ENCODE assay signal across 18 cellular contexts in genomic region chr4:173991321-173991720, GRCh38.
DNase-seq lines count a peak whose midpoint lies in the region; TF ChIP-seq lines count a peak whose summit lies in the region.
"Had no signal": no experiment of that assay in that cellular context is flagged by ENCODE, and none has a peak within 500 bp of the region (broad histone marks: within the 10 kb centered on the region; RNA-seq: fewer than 3 reads in every experiment).

No MANE protein-coding gene starts in this region.

- H3K9ac ChIP-seq in mesendoderm (ENCODE audit: low read length) = no peak overlapping the region
- no peak overlapping the region for H3K9ac ChIP-seq in H9 (ENCODE audit: extremely low read depth, insufficient read length, low read length)

- no peak for TF ChIP-seq CTCF in fibroblast of villous mesenchyme (IDR thresholded peaks at IDR 0.05; ENCODE audit: insufficient read depth, low read depth, low read length)
- TF ChIP-seq CTCF in transverse colon (IDR thresholded peaks at IDR 0.05) = no peak
- TF ChIP-seq CTCF in H9 (conservative IDR thresholded peaks at IDR 0.05) = no peak

- H3K4ac ChIP-seq in mesendoderm (ENCODE audit: low read depth, low read length) = no peak overlapping the region
- no peak overlapping the region for H3K4ac ChIP-seq in H9 (ENCODE audit: low read depth, low read length)

- peak; percentile 37 for DNase-seq in NCI-H748 (lab: John Stamatoyannopoulos, UW; ENCODE audit: unreplicated experiment)
- no peak for DNase-seq in NCI-H748 treated with DMSO at 0.1 percent for 48 hours (lab: John Stamatoyannopoulos, UW)
- peak; percentile 64 for DNase-seq in fibroblast of villous mesenchyme (ENCODE audit: low read depth)
- peak; percentile 7 for DNase-seq in mesendoderm
- no peak for DNase-seq in transverse colon
- DNase-seq in DMS53 treated with DMSO at 0.1 percent for 48 hours (lab: John Stamatoyannopoulos, UW; ENCODE audit: unreplicated experiment) = no peak
- DNase-seq in NCI-H345 treated with DMSO at 0.1 percent for 48 hours (lab: John Stamatoyannopoulos, UW; ENCODE audit: unreplicated experiment) = no peak
- DNase-seq in H9 = no peak
- DNase-seq: CD4-positive, alpha-beta memory T cell; DMS79 treated with DMSO at 0.1 percent for 48 hours; Karpas-422; MG63; NCI-H1105; NCI-H187; NCI-H226; NCI-H526; PC-9 had no signal

- H3K27ac ChIP-seq in mesendoderm (ENCODE audit: low read depth, low read length) = no peak overlapping the region
- H3K27ac ChIP-seq in transverse colon = peak overlapping the region in 3 of 4 donors; percentile 26 to 42 (median 31)
- H3K27ac ChIP-seq in H9 (ENCODE audit: insufficient read length, low read depth, low read length) = no peak overlapping the region
- H3K27ac ChIP-seq: 22Rv1, PC-9 had no signal

- H2BK15ac ChIP-seq in mesendoderm (replicated peaks; ENCODE audit: low read depth) = no peak overlapping the region
- no peak overlapping the region for H2BK15ac ChIP-seq in H9 (ENCODE audit: low read depth, low read length)

- no peak overlapping the region for H3K14ac ChIP-seq in H9 (ENCODE audit: insufficient read depth, low read length)

- no peak overlapping the region for H2BK20ac ChIP-seq in H9 (ENCODE audit: low read depth, low read length, poor library complexity, severe bottlenecking)

- no peaks in the 10 kb centered on the region for H3K27me3 Mint-ChIP-seq in H9 (ENCODE audit: low read depth)

- H3K18ac ChIP-seq in mesendoderm (ENCODE audit: low read length) = no peak overlapping the region
- no peak overlapping the region for H3K18ac ChIP-seq in H9 (ENCODE audit: insufficient read length, low read depth, low read length)

- H4K8ac ChIP-seq in mesendoderm (ENCODE audit: low read depth, low read length) = no peak overlapping the region
- no peak overlapping the region for H4K8ac ChIP-seq in H9 (replicated peaks; ENCODE audit: insufficient read length, low read depth, low read length)

- H3K4me1 ChIP-seq in mesendoderm (ENCODE audit: control insufficient read depth, low read depth, low read length) = no peaks in the 10 kb centered on the region
- no peaks in the 10 kb centered on the region for H3K4me1 ChIP-seq in transverse colon
- no peaks in the 10 kb centered on the region for H3K4me1 ChIP-seq in H9 (ENCODE audit: insufficient read depth, low read length)

- H3K9me3 ChIP-seq in transverse colon (no peaks in the 10 kb centered on the region), H9 (ENCODE audit: control insufficient read depth, low read depth, low read length) (no peaks in the 10 kb centered on the region)
- H3K9me3 ChIP-seq: MG63 had no signal

- H3T11ph ChIP-seq in H9 (ENCODE audit: low read length) = no peak overlapping the region

- no peak overlapping the region for H3K23ac ChIP-seq in mesendoderm (ENCODE audit: low read length)
- H3K23ac ChIP-seq in H9 (ENCODE audit: insufficient read length, low read depth, low read length) = no peak overlapping the region

- no peaks in the 10 kb centered on the region for H3K23me2 ChIP-seq in H9 (ENCODE audit: insufficient read length, low read depth, low read length, poor library complexity, severe bottlenecking)

- H3K56ac ChIP-seq in mesendoderm (ENCODE audit: low read length) (no peak overlapping the region), H9 (ENCODE audit: insufficient read length, low read depth, low read length) (no peak overlapping the region)

- H3K27me3 ChIP-seq in mesendoderm (ENCODE audit: insufficient read depth, low read length, poor library complexity) (no peaks in the 10 kb centered on the region), transverse colon (no peaks in the 10 kb centered on the region), H9 (ENCODE audit: insufficient read depth, low read length) (no peaks in the 10 kb centered on the region)
- H3K27me3 ChIP-seq: MG63 had no signal

- H3K9me3 Mint-ChIP-seq in H9 = no peaks in the 10 kb centered on the region; a peak in 1 of 5 replicates

- TF ChIP-seq POLR2A in transverse colon (IDR thresholded peaks at IDR 0.05) = no peak

- H2AK5ac ChIP-seq in mesendoderm (ENCODE audit: low read length) (no peak overlapping the region), H9 (ENCODE audit: insufficient read length, low read length) (no peak overlapping the region)

- TF ChIP-seq EP300 in transverse colon (IDR thresholded peaks at IDR 0.05; ENCODE audit: low read depth) = no peak

- no peak overlapping the region for H2BK5ac ChIP-seq in mesendoderm (ENCODE audit: low read length)
- no peak overlapping the region for H2BK5ac ChIP-seq in H9 (ENCODE audit: insufficient read length, low read length)

- H4K20me1 ChIP-seq in H9 (ENCODE audit: control insufficient read depth, insufficient read depth, insufficient read length) = no peaks in the 10 kb centered on the region

- H4K91ac ChIP-seq in H9 (ENCODE audit: insufficient read length, low read depth, low read length) = no peak overlapping the region

- H3K79me1 ChIP-seq in mesendoderm (ENCODE audit: low read length) (no peaks in the 10 kb centered on the region), H9 (ENCODE audit: insufficient read depth, low read depth, low read length, poor library complexity, severe bottlenecking) (no peaks in the 10 kb centered on the region)

- no peak overlapping the region for H4K5ac ChIP-seq in mesendoderm (ENCODE audit: low read length)
- no peak overlapping the region for H4K5ac ChIP-seq in H9 (ENCODE audit: insufficient read length, low read depth, low read length)

- H3K4me2 ChIP-seq in mesendoderm (ENCODE audit: low read length) (no peak overlapping the region), H9 (ENCODE audit: insufficient read depth, insufficient read length, low read length) (no peak overlapping the region)
- H3K4me2 ChIP-seq: PC-9 had no signal

- no peaks in the 10 kb centered on the region for H3K79me2 ChIP-seq in mesendoderm (ENCODE audit: control insufficient read depth, insufficient read depth, low read length)
- no peaks in the 10 kb centered on the region for H3K79me2 ChIP-seq in H9 (ENCODE audit: insufficient read depth, low read length)

- H2BK120ac ChIP-seq in mesendoderm (ENCODE audit: low read depth, low read length) (no peak overlapping the region), H9 (ENCODE audit: low read depth, low read length, poor library complexity, severe bottlenecking) (no peak overlapping the region)

- no peak overlapping the region for H2AFZ ChIP-seq in H9 (ENCODE audit: low read length)
- H2AFZ ChIP-seq: PC-9 had no signal

- no CpG with 5 or more reads among the region's 1 CpG for WGBS in mesendoderm (ENCODE audit: extremely low coverage, insufficient coverage, low lambda C conversion rate)
- 42 to 80% methylated on average over 1 of the region's 1 CpG for WGBS in transverse colon (ENCODE audit: low coverage in 1 of 2), 2 donors
- WGBS in H9 (ENCODE audit: extremely low coverage, insufficient read length, low lambda C conversion rate) = no CpG with 5 or more reads among the region's 1 CpG

- H3K36me3 Mint-ChIP-seq in H9 (ENCODE audit: insufficient read depth in 1 of 3, low read depth in 3 of 3) = no peaks in the 10 kb centered on the region
- H3K36me3 Mint-ChIP-seq: CD4-positive, alpha-beta memory T cell had no signal

- no peak overlapping the region for H3K4me3 ChIP-seq in fibroblast of villous mesenchyme (ENCODE audit: low read depth, low read length)
- H3K4me3 ChIP-seq in mesendoderm (ENCODE audit: low read length) = no peak overlapping the region
- H3K4me3 ChIP-seq in transverse colon = no peak overlapping the region
- H3K4me3 ChIP-seq: MG63, PC-9 had no signal

- no peaks in the 10 kb centered on the region for H3K36me3 ChIP-seq in mesendoderm (ENCODE audit: control insufficient read depth, insufficient read depth, low read length)
- H3K36me3 ChIP-seq in transverse colon = no peaks in the 10 kb centered on the region
- H3K36me3 ChIP-seq: MG63 had no signal

- no peak overlapping the region for H3K27ac Mint-ChIP-seq in H9
- H3K27ac Mint-ChIP-seq: CD4-positive, alpha-beta memory T cell had no signal

- H3K4me1 Mint-ChIP-seq in H9 = 0 out of 4 replicates have a peak, but pooled peaks cover 0 to 3% of the 10 kb centered on the region in 2 experiments
- H3K4me1 Mint-ChIP-seq: CD4-positive, alpha-beta memory T cell had no signal

- in situ Hi-C loops in transverse colon (cut with MboI; ENCODE audit: low pct_ligation_motif_present in 1 of 4, low pct_unique_long_range_greater_than_20kb in 1 of 4, low sequenced_read_pairs in 3 of 4) = no loop called here

- H3K4me3 Mint-ChIP-seq in H9 = no peak overlapping the region
- H3K4me3 Mint-ChIP-seq: CD4-positive, alpha-beta memory T cell had no signal

- intact Hi-C loops in transverse colon (cut with DNase I; ENCODE audit: low total_unique reads) = loop anchor here (5.0 kb wide), 1 partner anchor 474 kb away; no protein-coding TSS in a partner anchor

- H2BK12ac ChIP-seq in H9 (ENCODE audit: insufficient read length, low read depth, low read length) = no peak overlapping the region

Comparison
In these comparisons a context has a peak if more than half of its experiments do, and no peak if none do; other contexts are left out.
1. DNase-seq: peak in NCI-H748 (single experiment), fibroblast of villous mesenchyme (single experiment) and mesendoderm (single experiment); none in NCI-H748 treated with DMSO at 0.1 percent for 48 hours (single experiment), transverse colon (single experiment), DMS53 treated with DMSO at 0.1 percent for 48 hours (single experiment), NCI-H345 treated with DMSO at 0.1 percent for 48 hours (single experiment) and H9 (single experiment).
2. H3K27ac ChIP-seq: peak in transverse colon (3 of 4); none in mesendoderm (single experiment) and H9 (single experiment).